Comparison of ENCODE assay signal across 21 cellular contexts in the genomic region with DNA sequence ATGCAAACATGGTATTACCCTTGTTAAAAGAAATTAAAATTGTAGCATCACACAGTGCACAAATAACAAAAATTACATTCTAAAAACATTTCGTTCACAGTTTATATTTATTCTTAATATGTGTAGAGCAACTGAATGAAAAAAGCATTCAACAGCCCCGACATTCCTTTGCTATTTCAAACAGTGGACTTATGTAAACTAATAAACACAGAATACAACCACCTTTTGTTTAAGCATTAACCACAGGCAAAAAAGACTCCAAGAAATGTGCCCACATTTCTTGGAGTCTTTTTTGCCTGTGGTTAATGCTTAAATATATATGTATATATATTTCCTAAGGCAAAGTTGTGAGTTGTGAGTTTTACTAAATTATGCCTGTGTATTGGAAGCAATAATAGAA.
"Had no signal": no experiment of that assay in that cellular context is flagged by ENCODE, and none has a peak within 500 bp of the region (broad histone marks: within the 10 kb centered on the region; RNA-seq: fewer than 3 reads in every experiment).

No MANE protein-coding gene starts in this region.

- H3K36me3 ChIP-seq: heart left ventricle, left ventricle myocardium inferior, lower lobe of right lung, neural progenitor cell, ovary, thyroid gland, uterus had no signal

- H3K4me3 ChIP-seq: heart left ventricle, left ventricle myocardium inferior, lower lobe of right lung, neural progenitor cell, ovary, thyroid gland, uterus had no signal

- ATAC-seq: heart left ventricle; lower lobe of right lung; natural killer cell treated with Interleukin-12 subunit alpha and Interleukin-12 subunit beta and Interleukin-15 and Interleukin-18, amount 100 ng/mL, for 72 hours; right cardiac atrium had no signal

- H3K27ac ChIP-seq: heart left ventricle, left ventricle myocardium inferior, lower lobe of right lung, neural progenitor cell, ovary, thyroid gland, uterus had no signal

- H3K27ac Mint-ChIP-seq: dendritic cell treated with granulocyte-macrophage colony-stimulating factor and Interleukin-4, amounts not matched to agents 40 ng/mL and 50 ng/mL, for 4 days; memory B cell; natural killer cell treated with Interleukin-12 subunit alpha and Interleukin-12 subunit beta and Interleukin-15 and Interleukin-18, amount 100 ng/mL, for 72 hours; neural progenitor cell; progenitor cell of endocrine pancreas; type B pancreatic cell had no signal

- H3K27me3 ChIP-seq: neural progenitor cell, ovary, thyroid gland, uterus had no signal

- H3K27me3 Mint-ChIP-seq: memory B cell, type B pancreatic cell had no signal

- H3K9me3 ChIP-seq: ovary, thyroid gland, uterus had no signal

- FAIRE-seq: frontal cortex, small intestine had no signal

- H3K9me3 Mint-ChIP-seq: dendritic cell treated with granulocyte-macrophage colony-stimulating factor and Interleukin-4, amounts not matched to agents 40 ng/mL and 50 ng/mL, for 4 days; memory B cell; natural killer cell treated with Interleukin-12 subunit alpha and Interleukin-12 subunit beta and Interleukin-15 and Interleukin-18, amount 100 ng/mL, for 72 hours; neural progenitor cell; type B pancreatic cell had no signal

- H3K4me1 Mint-ChIP-seq: memory B cell had no signal

- H3K4me1 ChIP-seq: lower lobe of right lung, neural progenitor cell, thyroid gland, uterus had no signal

- DNase-seq: erythroblast; heart left ventricle; islet precursor cell; left ventricle myocardium inferior; lower lobe of right lung; midbrain; nucleus accumbens; ovary; right cardiac atrium; small intestine; stimulated activated CD4-positive, alpha-beta T cell treated with anti-CD3 and anti-CD28 coated beads, Interleukin-12 subunit alpha, Interleukin-12 subunit beta, amount 100 ng/mL, for 4 hours; stimulated activated naive CD4-positive, alpha-beta T cell treated with Interleukin-2 at 50 U/mL for 16 hours; thyroid gland; uterus had no signal

- H3K36me3 Mint-ChIP-seq: memory B cell; natural killer cell treated with Interleukin-12 subunit alpha and Interleukin-12 subunit beta and Interleukin-15 and Interleukin-18, amount 100 ng/mL, for 72 hours; type B pancreatic cell had no signal

- H3K4me3 Mint-ChIP-seq: dendritic cell treated with granulocyte-macrophage colony-stimulating factor and Interleukin-4, amounts not matched to agents 40 ng/mL and 50 ng/mL, for 4 days; memory B cell; natural killer cell treated with Interleukin-12 subunit alpha and Interleukin-12 subunit beta and Interleukin-15 and Interleukin-18, amount 100 ng/mL, for 72 hours; neural progenitor cell; type B pancreatic cell had no signal
